22 cellular contexts compared by ENCODE assay signal in genomic region chr11:97607301-97608000, GRCh38.
"Had no signal": no experiment of that assay in that cellular context is flagged by ENCODE, and none has a peak within 500 bp of the region (broad histone marks: within the 10 kb centered on the region; RNA-seq: fewer than 3 reads in every experiment).

No MANE protein-coding gene starts in this region.

- H3K4me3 ChIP-seq: esophagus muscularis mucosa, lower lobe of right lung, sigmoid colon, thoracic aorta, upper lobe of left lung had no signal

- H3K36me3 ChIP-seq: brain microvascular endothelial cell, esophagus muscularis mucosa, lower lobe of right lung, neutrophil, sigmoid colon, thoracic aorta, upper lobe of left lung had no signal

- DNase-seq: activated CD4-positive, alpha-beta memory T cell treated with anti-CD3 and anti-CD28 coated beads, Interleukin-2, amount 10 ng/mL, durations not matched to agents 7 days and 5 days; activated CD4-positive, alpha-beta T cell treated with anti-CD3 and anti-CD28 coated beads for 4 hours; activated CD8-positive, alpha-beta memory T cell treated with anti-CD3 and anti-CD28 coated beads, Interleukin-2, amount 10 ng/mL, durations not matched to agents 7 days and 5 days; activated naive CD8-positive, alpha-beta T cell treated with anti-CD3 and anti-CD28 coated beads for 36 hours; anterior cingulate cortex; brain microvascular endothelial cell; cortex of kidney; effector CD4-positive, alpha-beta T cell; foreskin keratinocyte; hippocampal formation; islet precursor cell; lower lobe of right lung; natural killer cell; posterior cingulate gyrus; sigmoid colon; stimulated activated CD4-positive, alpha-beta T cell treated with anti-CD3 and anti-CD28 coated beads, Interleukin-4, amount 100 ng/mL, for 4 hours; upper lobe of left lung had no signal

- H3K27me3 ChIP-seq: brain microvascular endothelial cell, esophagus muscularis mucosa, foreskin keratinocyte, neutrophil, sigmoid colon, upper lobe of left lung had no signal

- H3K9me3 ChIP-seq: neutrophil, sigmoid colon, thoracic aorta had no signal

- ATAC-seq: activated CD8-positive, alpha-beta memory T cell treated with anti-CD3 and anti-CD28 coated beads, Interleukin-2, amount 10 ng/mL, durations not matched to agents 7 days and 5 days; foreskin keratinocyte; lower lobe of right lung; natural killer cell; stimulated activated memory B cell treated with anti-CD40 and anti-IgM and Interleukin-4, amounts not matched to agents 10 μg/mL and 1 μg/mL and 100 μg/mL, for 72 hours; WTC11 had no signal

- H3K27ac ChIP-seq: brain microvascular endothelial cell, esophagus muscularis mucosa, foreskin keratinocyte, lower lobe of right lung, neutrophil, sigmoid colon, thoracic aorta, upper lobe of left lung had no signal

- H3K4me1 ChIP-seq: esophagus muscularis mucosa, foreskin keratinocyte, lower lobe of right lung, sigmoid colon, upper lobe of left lung had no signal
